13 cellular contexts compared by ENCODE assay signal in genomic region chr4:114005569-114006442, GRCh38. TPM values are rescaled to one million over a fixed set of nuclear protein-coding genes. Genes with fewer than 3 reads are reported as not detected.
A peak's percentile ranks its signal among the peaks of the same experiment; 100 is the strongest.
DNase-seq lines count a peak whose midpoint lies in the region; ATAC-seq and TF ChIP-seq lines count a peak whose summit lies in the region.
"Had no signal": no experiment of that assay in that cellular context is flagged by ENCODE, and none has a peak within 500 bp of the region (broad histone marks: within the 10 kb centered on the region; RNA-seq: fewer than 3 reads in every experiment).

No MANE protein-coding gene starts in this region.

- TF ChIP-seq CTCF in foreskin fibroblast (IDR thresholded peaks at IDR 0.05; ENCODE audit: low read depth, low read length): no peak

- no peak overlapping the region for H3K9ac ChIP-seq in adipocyte (ENCODE audit: low read length)

- peak overlapping the region; percentile 20 for H3K27ac Mint-ChIP-seq in activated CD4-positive, alpha-beta T cell treated with anti-CD3 and anti-CD28 coated beads, Interleukin-2, amount 10 ng/mL, durations not matched to agents 7 days and 5 days
- no peak overlapping the region for H3K27ac Mint-ChIP-seq in activated naive CD4-positive, alpha-beta T cell treated with anti-CD3 and anti-CD28 coated beads, Interleukin-2, amount 10 ng/mL, durations not matched to agents 7 days and 5 days

- H3K36me3 Mint-ChIP-seq in activated CD4-positive, alpha-beta T cell treated with anti-CD3 and anti-CD28 coated beads, Interleukin-2, amount 10 ng/mL, durations not matched to agents 7 days and 5 days (ENCODE audit: low read depth): no peaks in the 10 kb centered on the region
- no peaks in the 10 kb centered on the region for H3K36me3 Mint-ChIP-seq in activated naive CD4-positive, alpha-beta T cell treated with anti-CD3 and anti-CD28 coated beads, Interleukin-2, amount 10 ng/mL, durations not matched to agents 7 days and 5 days

- H3K9me3 ChIP-seq in adipocyte (ENCODE audit: control insufficient read depth, low read length): no peaks in the 10 kb centered on the region
- H3K9me3 ChIP-seq: HAP-1, psoas muscle had no signal

- CTCF ChIA-PET in activated CD4-positive, alpha-beta T cell treated with anti-CD3 and anti-CD28 coated beads, Interleukin-2, amount 10 ng/mL, durations not matched to agents 7 days and 5 days (lab: Charles Lee): interaction anchor here (0.6 to 0.7 kb wide), 3 partner anchors 127 to 1992 kb away, joined by 4 to 5 read pairs (median 4); no protein-coding TSS in a partner anchor
- CTCF ChIA-PET in activated naive CD4-positive, alpha-beta T cell treated with anti-CD3 and anti-CD28 coated beads, Interleukin-2, amount 10 ng/mL, durations not matched to agents 7 days and 5 days (lab: Charles Lee): no interaction called here

- no peak for DNase-seq in activated CD4-positive, alpha-beta T cell treated with anti-CD3 and anti-CD28 coated beads, Interleukin-2, amount 10 ng/mL, durations not matched to agents 7 days and 5 days
- no peak for DNase-seq in activated CD4-positive, alpha-beta T cell treated with anti-CD3 and anti-CD28 coated beads, Interleukin-2, amount 50 U/mL, for 1 hour
- DNase-seq in adipocyte (ENCODE audit: low read depth): peak; percentile 56
- DNase-seq in foreskin fibroblast: peak; percentile 56 to 75
- peak; percentile 58 for DNase-seq in stromal cell of bone marrow (ENCODE audit: low read depth)
- no peak for DNase-seq in NCI-H187 treated with DMSO at 0.1 percent for 48 hours (lab: John Stamatoyannopoulos, UW)
- no peak for DNase-seq in activated naive CD4-positive, alpha-beta T cell treated with anti-CD3 and anti-CD28 coated beads, Interleukin-2, amount 10 ng/mL, durations not matched to agents 7 days and 5 days
- DNase-seq: activated CD4-positive, CD25-positive, alpha-beta regulatory T cell; NCI-H1694; PC-9; psoas muscle had no signal

- no peaks in the 10 kb centered on the region for H3K27me3 ChIP-seq in adipocyte (replicated peaks; ENCODE audit: control insufficient read depth, insufficient read depth, low read length)

- POLR2A ChIA-PET in activated CD4-positive, alpha-beta T cell treated with anti-CD3 and anti-CD28 coated beads, Interleukin-2, amount 10 ng/mL, durations not matched to agents 7 days and 5 days (lab: Charles Lee): no interaction called here

- H3K9me3 Mint-ChIP-seq in activated CD4-positive, alpha-beta T cell treated with anti-CD3 and anti-CD28 coated beads, Interleukin-2, amount 10 ng/mL, durations not matched to agents 7 days and 5 days: no peaks in the 10 kb centered on the region
- no peaks in the 10 kb centered on the region for H3K9me3 Mint-ChIP-seq in activated naive CD4-positive, alpha-beta T cell treated with anti-CD3 and anti-CD28 coated beads, Interleukin-2, amount 10 ng/mL, durations not matched to agents 7 days and 5 days

- H3K4me1 Mint-ChIP-seq in activated CD4-positive, alpha-beta T cell treated with anti-CD3 and anti-CD28 coated beads, Interleukin-2, amount 10 ng/mL, durations not matched to agents 7 days and 5 days: peaks cover 5% of the 10 kb centered on the region
- peaks cover 8% of the 10 kb centered on the region for H3K4me1 Mint-ChIP-seq in activated naive CD4-positive, alpha-beta T cell treated with anti-CD3 and anti-CD28 coated beads, Interleukin-2, amount 10 ng/mL, durations not matched to agents 7 days and 5 days

- peaks cover 5% of the 10 kb centered on the region for H3K27me3 Mint-ChIP-seq in activated CD4-positive, alpha-beta T cell treated with anti-CD3 and anti-CD28 coated beads, Interleukin-2, amount 10 ng/mL, durations not matched to agents 7 days and 5 days
- H3K27me3 Mint-ChIP-seq in activated naive CD4-positive, alpha-beta T cell treated with anti-CD3 and anti-CD28 coated beads, Interleukin-2, amount 10 ng/mL, durations not matched to agents 7 days and 5 days: peaks cover 4% of the 10 kb centered on the region

- no peak for ATAC-seq in HG02678 (IDR thresholded peaks at IDR 0.05; ENCODE audit: unreplicated experiment)
- ATAC-seq: psoas muscle had no signal

- peaks cover 11% of the 10 kb centered on the region for H3K4me1 ChIP-seq in adipocyte (ENCODE audit: control insufficient read depth, insufficient read depth, low read length)
- H3K4me1 ChIP-seq: HAP-1, psoas muscle had no signal

- H3K4me3 ChIP-seq in adipocyte (ENCODE audit: low read length) (no peak overlapping the region), foreskin fibroblast (ENCODE audit: low read depth in 1 of 2, low read length in 2 of 2) (no peak overlapping the region)
- H3K4me3 ChIP-seq: HAP-1, PC-9, psoas muscle had no signal

- no peaks in the 10 kb centered on the region for H3K36me3 ChIP-seq in adipocyte (ENCODE audit: control insufficient read depth, insufficient read depth, low read length, severe bottlenecking)
- H3K36me3 ChIP-seq: HAP-1 had no signal

- H3K4me3 Mint-ChIP-seq in activated CD4-positive, alpha-beta T cell treated with anti-CD3 and anti-CD28 coated beads, Interleukin-2, amount 10 ng/mL, durations not matched to agents 7 days and 5 days: no peak overlapping the region
- no peak overlapping the region for H3K4me3 Mint-ChIP-seq in activated naive CD4-positive, alpha-beta T cell treated with anti-CD3 and anti-CD28 coated beads, Interleukin-2, amount 10 ng/mL, durations not matched to agents 7 days and 5 days

RNA-seq across cellular contexts. Expression of gene ARSJ, which starts 26.4 kb away (rescaled TPM):
- not detected for total RNA-seq in activated CD4-positive, alpha-beta T cell treated with anti-CD3 and anti-CD28 coated beads, Interleukin-2, amount 10 ng/mL, durations not matched to agents 7 days and 5 days

Comparison
In these comparisons a context has a peak if more than half of its experiments do, and no peak if none do; other contexts are left out.
1. DNase-seq: peak in adipocyte (single experiment), foreskin fibroblast (2 of 2) and stromal cell of bone marrow (single experiment); none in activated CD4-positive, alpha-beta T cell treated with anti-CD3 and anti-CD28 coated beads, Interleukin-2, amount 10 ng/mL, durations not matched to agents 7 days and 5 days (single experiment), activated CD4-positive, alpha-beta T cell treated with anti-CD3 and anti-CD28 coated beads, Interleukin-2, amount 50 U/mL, for 1 hour (single experiment), NCI-H187 treated with DMSO at 0.1 percent for 48 hours (single experiment) and activated naive CD4-positive, alpha-beta T cell treated with anti-CD3 and anti-CD28 coated beads, Interleukin-2, amount 10 ng/mL, durations not matched to agents 7 days and 5 days (single experiment).